In the genomic region with DNA sequence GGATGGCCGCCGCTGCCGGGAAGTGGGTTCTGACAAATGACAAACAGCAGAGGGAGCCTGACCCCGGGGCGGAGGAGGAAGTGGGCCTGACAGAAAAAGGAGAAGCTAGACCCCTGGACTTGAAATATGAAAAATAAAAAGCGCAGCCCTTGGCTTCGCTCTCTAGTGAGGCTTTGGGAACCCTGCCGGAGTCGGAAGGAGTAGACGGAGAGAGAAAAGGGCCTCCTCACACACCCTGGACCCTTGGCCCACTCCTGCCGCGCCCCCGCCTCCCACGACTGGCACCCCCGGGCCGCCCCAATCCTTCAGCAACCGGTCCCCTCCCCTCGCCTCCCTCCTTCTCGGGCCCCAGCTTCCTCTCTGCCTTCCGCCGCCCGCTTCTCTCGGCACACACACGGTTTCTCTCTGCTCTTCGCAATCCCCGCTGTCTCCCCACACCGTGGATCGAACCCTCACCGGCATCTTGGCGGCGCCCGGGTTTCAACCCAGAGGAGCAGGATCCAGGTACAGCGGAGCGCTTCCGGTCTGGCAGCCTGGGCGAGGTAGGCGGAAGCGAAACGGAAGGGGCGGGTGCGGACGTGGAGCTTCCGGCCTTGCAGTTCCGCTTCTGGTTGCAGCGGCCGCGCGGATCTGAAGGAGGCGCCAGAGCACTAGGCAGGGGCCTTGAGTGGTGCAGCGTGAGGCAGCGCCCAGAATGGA, we compare ENCODE assay signal across 8 cellular contexts. TPM values are rescaled to one million over a fixed set of nuclear protein-coding genes. Genes with fewer than 3 reads are reported as not detected.
DNase-seq lines count a peak whose midpoint lies in the region; ATAC-seq and TF ChIP-seq lines count a peak whose summit lies in the region.

TSS of gene ARPC3 (minus strand) at position 539 of the 699 bp plus-strand sequence. CDS start at position 462, 77 bp downstream.

- peak within 1 kb of the TSS; percentile 99 for H3K9ac ChIP-seq in mucosa of stomach (ENCODE audit: low read length)

- no peaks in the 10 kb centered on the region for H3K9me2 ChIP-seq in PC-9 (ENCODE audit: insufficient read depth)

- H3K4me3 ChIP-seq in PC-9, result peak within 1 kb of the TSS; percentile 94
- peak within 1 kb of the TSS; percentile 73 for H3K4me3 ChIP-seq in mucosa of stomach (ENCODE audit: low read length)

- H2AFZ ChIP-seq in PC-9, result peak within 1 kb of the TSS; percentile 87

- H3K9me3 ChIP-seq in PC-9 (ENCODE audit: insufficient read depth, low read depth) (no peaks in the 10 kb centered on the region), mucosa of stomach (ENCODE audit: control insufficient read depth, low read length) (no peaks in the 10 kb centered on the region)

- peak within 1 kb of the TSS; percentile 100 for H3K4me3 Mint-ChIP-seq in activated T-cell treated with anti-CD3 and anti-CD28 coated beads, Interleukin-2, amount 50 U/mL, for 24 hours

- CTCF ChIA-PET in PC-9 (lab: Charles Lee), result interaction anchor here (0.6 to 1.1 kb wide), 8 partner anchors 18 to 377 kb away, joined by 3 to 18 read pairs (median 4); partner anchors contain the start of genes GPN3 and TCTN1

- H3K27me3 ChIP-seq in PC-9 (ENCODE audit: insufficient read depth, low read depth) (no peaks in the 10 kb centered on the region), mucosa of stomach (ENCODE audit: control insufficient read depth, insufficient read depth, low read length) (no peaks in the 10 kb centered on the region)

- H3K4me2 ChIP-seq in PC-9, result peak within 1 kb of the TSS; percentile 76

- peaks cover 20% of the 10 kb centered on the region for H3F3A ChIP-seq in PC-9 (ENCODE audit: insufficient read depth, low read depth)

- peak; percentile 77 for TF ChIP-seq CTCF in PC-9 (conservative IDR thresholded peaks at IDR 0.05)

- peak; percentile 74 for TF ChIP-seq POLR2A in erythroblast (IDR thresholded peaks at IDR 0.05; ENCODE audit: low read length)

- DNase-seq in DMS79 (lab: John Stamatoyannopoulos, UW) (peak; percentile 90), KBM-7 (peak; percentile 98), PC-9 (peak; percentile 90 to 93), erythroblast (lab: John Stamatoyannopoulos, UW) (peak; percentile 96 to 97)
- peak; percentile 95 for DNase-seq in activated T-cell treated with anti-CD3 and anti-CD28 coated beads, Interleukin-2, amount 50 U/mL, for 24 hours
- peak; percentile 84 to 85 for DNase-seq in stimulated activated CD8-positive, alpha-beta memory T cell treated with anti-CD3 and anti-CD28 coated beads, Interleukin-7, amount 100 ng/mL, for 1 hour (ENCODE audit: low read depth in 2 of 2)

- POLR2A ChIA-PET in PC-9 (lab: Charles Lee; ENCODE audit: unreplicated experiment), result interaction anchor here (0.7 to 1.3 kb wide), 2 partner anchors 18 to 326 kb away, joined by 5 to 8 read pairs; partner anchors contain the start of genes FAM216A, GPN3 and IFT81

- no peaks in the 10 kb centered on the region for H3K9me3 Mint-ChIP-seq in activated T-cell treated with anti-CD3 and anti-CD28 coated beads, Interleukin-2, amount 50 U/mL, for 24 hours

- no peaks in the 10 kb centered on the region for H4K20me1 ChIP-seq in PC-9 (ENCODE audit: insufficient read depth)

- peak within 1 kb of the TSS; percentile 100 for H3K27ac Mint-ChIP-seq in activated T-cell treated with anti-CD3 and anti-CD28 coated beads, Interleukin-2, amount 50 U/mL, for 24 hours

- peak; percentile 86 for ATAC-seq in GM21717 (IDR thresholded peaks at IDR 0.05; ENCODE audit: unreplicated experiment)

- peak within 1 kb of the TSS; percentile 61 for H3K27ac ChIP-seq in PC-9

- H3K27me3 Mint-ChIP-seq in activated T-cell treated with anti-CD3 and anti-CD28 coated beads, Interleukin-2, amount 50 U/mL, for 24 hours, result no peaks in the 10 kb centered on the region

- no TSS peak for BruUV-seq in PC-9 (replicated peaks; lab: Mats Ljungman, UMichigan)

- H3K4me1 ChIP-seq in PC-9 (replicated peaks; ENCODE audit: insufficient read depth) (0 out of 2 replicates have a peak, but pooled peaks cover 4% of the 10 kb centered on the region), mucosa of stomach (ENCODE audit: control insufficient read depth, insufficient read depth, low read length) (no peaks in the 10 kb centered on the region)

- H3K4me1 Mint-ChIP-seq in activated T-cell treated with anti-CD3 and anti-CD28 coated beads, Interleukin-2, amount 50 U/mL, for 24 hours (ENCODE audit: low read depth), result peaks cover 39% of the 10 kb centered on the region

- H3K36me3 ChIP-seq in PC-9 (ENCODE audit: low read depth), result peaks cover 13% of the 10 kb centered on the region
- no peaks in the 10 kb centered on the region for H3K36me3 ChIP-seq in mucosa of stomach (ENCODE audit: control insufficient read depth, insufficient read depth, low read length)

- in situ Hi-C loops in KBM-7 (cut with MboI; ENCODE audit: low pct_unique_long_range_greater_than_20kb, low sequenced_read_pairs), result no loop called here

- intact Hi-C loops in PC-9 (cut with micrococcal nuclease; ENCODE audit: unreplicated experiment), result loop anchor here (1.0 to 5.0 kb wide), 5 partner anchors 18 to 376 kb away; partner anchors contain the start of genes FAM216A and GPN3

- H3K36me3 Mint-ChIP-seq in activated T-cell treated with anti-CD3 and anti-CD28 coated beads, Interleukin-2, amount 50 U/mL, for 24 hours (ENCODE audit: low read depth), result peaks cover 82% of the 10 kb centered on the region

- peaks cover 41% of the 10 kb centered on the region for H3K79me2 ChIP-seq in PC-9 (ENCODE audit: low read depth)

RNA-seq across cellular contexts. Expression of gene ARPC3, which starts in this region (rescaled TPM):
- total RNA-seq in PC-9 (2021), result 167 and 229 TPM in 2 replicates

Comparison
In these comparisons a context has a peak if more than half of its experiments do, and no peak if none do; other contexts are left out.
1. Peak in every context shown above with its lines: DNase-seq, ATAC-seq, H3K4me3 ChIP-seq and H3K27ac ChIP-seq.